ENCODE assay signal across 8 cellular contexts in the genomic region with DNA sequence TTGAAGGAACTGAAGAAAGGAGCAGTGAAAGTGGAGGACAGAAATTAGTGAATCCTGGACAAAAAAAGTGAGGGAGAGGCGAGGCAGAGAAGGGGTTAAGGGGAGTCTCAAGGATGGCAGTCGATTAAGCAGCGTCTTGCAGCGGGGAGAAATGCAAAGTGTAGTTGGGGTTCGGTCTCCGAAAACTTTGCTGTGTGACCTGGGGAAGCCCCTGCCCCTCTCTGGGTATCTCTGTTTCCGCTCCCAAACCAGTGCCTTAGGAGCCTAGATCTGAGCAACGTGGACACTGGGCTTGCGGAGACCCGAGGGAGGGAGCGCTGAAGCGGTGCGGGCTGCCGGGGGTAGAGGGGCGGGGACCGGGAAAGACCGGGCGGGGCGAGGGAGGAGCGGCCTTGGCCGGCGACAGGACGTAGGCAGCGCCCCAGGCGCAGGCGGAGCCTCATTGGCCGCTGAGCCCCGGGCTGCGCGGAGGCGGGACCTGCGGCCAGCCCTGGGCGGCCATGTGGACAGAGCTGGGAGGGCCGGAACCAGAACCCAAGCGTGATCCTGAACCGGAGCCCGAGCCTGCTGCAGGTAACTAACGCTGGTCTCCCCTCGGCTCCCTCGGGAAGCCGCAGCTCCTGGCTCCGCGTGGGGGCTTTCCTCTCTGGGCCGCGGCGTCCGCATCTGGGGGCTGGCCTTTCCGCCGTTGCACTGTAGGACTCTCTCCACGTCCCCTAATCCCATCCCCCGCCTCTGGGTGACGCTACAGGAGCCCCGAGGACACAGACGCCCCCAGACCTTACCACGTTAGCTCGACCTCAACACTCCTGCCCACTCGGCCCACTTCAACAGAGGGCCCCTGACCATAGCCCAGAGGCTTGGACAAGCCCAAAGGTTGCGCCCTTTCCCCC. TPM values are rescaled to one million over a fixed set of nuclear protein-coding genes. Genes with fewer than 3 reads are reported as not detected.
DNase-seq lines count a peak whose midpoint lies in the region; ATAC-seq and TF ChIP-seq lines count a peak whose summit lies in the region.

A gene (plus strand): TSS at position 468 of the 893 bp plus-strand sequence. CDS start 3,047 bp downstream, outside the sequence.

- peak; percentile 97 for ATAC-seq in GM21447 (IDR thresholded peaks at IDR 0.05; ENCODE audit: unreplicated experiment)
- peak; percentile 99 for ATAC-seq in activated T-helper 17 cell treated with anti-CD3 and anti-CD28 coated beads, Interleukin-2, amount 50 U/mL, for 72 hours (replicated peaks)

- H3K9me3 Mint-ChIP-seq in activated T-helper 17 cell treated with anti-CD3 and anti-CD28 coated beads, Interleukin-2, amount 50 U/mL, for 72 hours = no peaks in the 10 kb centered on the region
- H3K9me3 Mint-ChIP-seq in nephron progenitor cell = no peaks in the 10 kb centered on the region

- intact Hi-C loops in stomach (cut with DNase I; ENCODE audit: low total_unique reads) = loop anchor here (10.0 kb wide), 1 partner anchor 478 kb away; no protein-coding TSS in a partner anchor

- H3K27me3 Mint-ChIP-seq in activated T-helper 17 cell treated with anti-CD3 and anti-CD28 coated beads, Interleukin-2, amount 50 U/mL, for 72 hours = peaks cover 3% of the 10 kb centered on the region
- H3K27me3 Mint-ChIP-seq in nephron progenitor cell (ENCODE audit: low read depth, poor library complexity) = peaks cover 10% of the 10 kb centered on the region

- no peaks in the 10 kb centered on the region for H3K9me3 ChIP-seq in HUES6 (ENCODE audit: control insufficient read depth, insufficient read depth, low read depth, low read length)
- no peaks in the 10 kb centered on the region for H3K9me3 ChIP-seq in stomach

- peaks cover 10% of the 10 kb centered on the region for H3K4me1 Mint-ChIP-seq in activated T-helper 17 cell treated with anti-CD3 and anti-CD28 coated beads, Interleukin-2, amount 50 U/mL, for 72 hours
- H3K4me1 Mint-ChIP-seq in nephron progenitor cell = peaks cover 55% of the 10 kb centered on the region

- no peak for TF ChIP-seq EP300 in stomach (IDR thresholded peaks at IDR 0.05)

- peaks cover 24% of the 10 kb centered on the region for H3K36me3 ChIP-seq in HUES6 (ENCODE audit: control insufficient read depth, insufficient read depth, low read length)
- H3K36me3 ChIP-seq in stomach = peaks cover 13 to 25% (median 19%) of the 10 kb centered on the region in 4 donors

- TF ChIP-seq POLR2A in stomach (IDR thresholded peaks at IDR 0.05) = peak in 1 of 4 donors; percentile 7

- peak within 1 kb of the TSS; percentile 96 for H3K4me3 Mint-ChIP-seq in activated T-helper 17 cell treated with anti-CD3 and anti-CD28 coated beads, Interleukin-2, amount 50 U/mL, for 72 hours
- H3K4me3 Mint-ChIP-seq in nephron progenitor cell = peak within 1 kb of the TSS; percentile 95

- TF ChIP-seq CTCF in nephron progenitor cell (IDR thresholded peaks at IDR 0.05) = no peak
- peak in 1 of 7 experiments; percentile 17 for TF ChIP-seq CTCF in stomach (IDR thresholded peaks at IDR 0.05)

- H3K27ac ChIP-seq in HUES6 (ENCODE audit: low read depth, low read length) = peak within 1 kb of the TSS; percentile 39
- peak within 1 kb of the TSS; percentile 30 to 94 (median 87) for H3K27ac ChIP-seq in stomach

- H3K9ac ChIP-seq in HUES6 (ENCODE audit: low read length) = peak within 1 kb of the TSS; percentile 83

- H3K36me3 Mint-ChIP-seq in activated T-helper 17 cell treated with anti-CD3 and anti-CD28 coated beads, Interleukin-2, amount 50 U/mL, for 72 hours (ENCODE audit: low read depth) = peaks cover 23% of the 10 kb centered on the region
- H3K36me3 Mint-ChIP-seq in nephron progenitor cell (ENCODE audit: low read depth) = peaks cover 32% of the 10 kb centered on the region

- 0 to 1% (median 0%) methylated on average over 19 to 58 of the region's 58 CpGs for WGBS in stomach, 5 donors

- peak within 1 kb of the TSS; percentile 85 for H3K4me3 ChIP-seq in HUES6 (ENCODE audit: low read depth, low read length)
- H3K4me3 ChIP-seq in stomach = peak within 1 kb of the TSS; percentile 64 to 89 (median 80)

- peaks cover 31% of the 10 kb centered on the region for H3K27me3 ChIP-seq in HUES6 (ENCODE audit: control insufficient read depth, insufficient read depth, low read length)
- H3K27me3 ChIP-seq in stomach = no peaks in the 10 kb centered on the region

- DNase-seq in DMS79 (lab: John Stamatoyannopoulos, UW) (peak; percentile 57), RKO (ENCODE audit: low spot score) (peak; percentile 86), fibroblast of the conjunctiva (ENCODE audit: low read depth) (peak; percentile 63), nephron progenitor cell (peak; percentile 91), stomach (peak; percentile 90)

- peak within 1 kb of the TSS; percentile 91 for H3K27ac Mint-ChIP-seq in activated T-helper 17 cell treated with anti-CD3 and anti-CD28 coated beads, Interleukin-2, amount 50 U/mL, for 72 hours
- H3K27ac Mint-ChIP-seq in nephron progenitor cell = peak within 1 kb of the TSS; percentile 44

- peaks cover 13% of the 10 kb centered on the region for H3K4me1 ChIP-seq in HUES6 (ENCODE audit: control insufficient read depth, insufficient read depth, low read length)
- peaks cover 11 to 61% (median 23%) of the 10 kb centered on the region in 4 donors for H3K4me1 ChIP-seq in stomach

RNA-seq across cellular contexts. Expression of the gene that starts here (rescaled TPM):
- 10 to 100 TPM; 15.6 to 29.1 TPM for total RNA-seq in activated T-helper 17 cell treated with anti-CD3 and anti-CD28 coated beads, Interleukin-2, amount 50 U/mL, for 72 hours
- 10 to 100 TPM in 4 of 5 donors, under 1 TPM in 1; 0.58 to 68.7 (median 28.4) TPM for total RNA-seq in stomach
- polyA plus RNA-seq in stomach = 10 to 100 TPM; 12.1 to 17.7 (median 17.0) TPM

Comparison
In these comparisons a context has a peak if more than half of its experiments do, and no peak if none do; other contexts are left out.
1. Peak in every context shown above with its lines: DNase-seq, ATAC-seq, H3K4me3 ChIP-seq and H3K27ac ChIP-seq.